ENCODE assay signal across 8 cellular contexts in the genomic region with DNA sequence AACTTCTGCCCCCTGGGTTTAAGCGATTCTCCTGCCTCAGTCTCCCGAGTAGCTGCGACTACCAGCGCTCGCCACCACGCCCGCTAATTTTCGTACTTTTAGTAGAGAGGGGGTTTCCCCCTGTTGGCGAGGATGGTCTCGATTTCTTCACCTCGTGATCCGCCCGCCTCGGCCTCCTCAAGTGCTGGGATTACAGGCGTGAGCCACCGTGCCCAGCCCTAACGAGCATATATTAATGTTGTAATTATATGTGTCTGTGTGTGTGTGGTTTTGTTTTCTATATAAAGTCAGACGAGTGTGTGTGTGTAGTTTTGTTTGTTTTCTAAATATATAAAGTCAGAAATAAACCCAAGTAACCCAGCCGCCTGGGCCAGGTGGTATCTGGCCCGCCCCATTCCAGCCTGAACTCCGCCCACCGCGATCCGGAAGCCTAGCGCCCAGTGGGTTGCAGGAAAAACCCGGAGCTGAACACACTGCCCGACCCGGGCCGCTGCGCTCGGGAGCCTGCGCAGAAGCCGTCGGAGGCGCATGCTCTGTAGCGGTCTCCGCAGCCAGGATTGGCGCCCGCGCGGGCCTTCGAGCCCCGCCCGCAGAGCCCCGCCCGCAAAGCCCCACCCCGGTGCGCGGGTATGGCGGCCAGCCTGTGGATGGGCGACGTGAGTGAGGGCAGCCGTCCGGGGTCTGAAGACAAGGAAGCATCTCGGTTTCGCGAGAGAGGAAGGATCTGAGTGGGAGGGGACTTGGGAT. TPM values are rescaled to one million over a fixed set of nuclear protein-coding genes. Genes with fewer than 3 reads are reported as not detected.
DNase-seq lines count a peak whose midpoint lies in the region; ATAC-seq and TF ChIP-seq lines count a peak whose summit lies in the region.

A gene (plus strand): TSS at position 604 of the 747 bp plus-strand sequence. CDS start 26 bp downstream, at position 630.

- H3K36me3 ChIP-seq in SK-N-SH (replicated peaks in 1 of 2; ENCODE audit: control insufficient read depth in 1 of 2, insufficient read depth in 2 of 2, low read length in 1 of 2), result peaks cover 3 to 15% of the 10 kb centered on the region in 2 experiments

- H3K27ac ChIP-seq in SK-N-SH (ENCODE audit: low read depth in 2 of 2, low read length in 1 of 2) (peak within 1 kb of the TSS; percentile 54 to 71), substantia nigra (ENCODE audit: low read depth, low read length, poor library complexity, severe bottlenecking) (peak within 1 kb of the TSS; percentile 93)

- POLR2A ChIA-PET in SK-N-SH (lab: Yijun Ruan, JAX), result interaction anchor here (1.1 to 3.5 kb wide), 3 partner anchors 28 to 465 kb away, joined by 3 to 59 read pairs (median 3); a partner anchor contains a TSS

- TF ChIP-seq EP300 in SK-N-SH (IDR thresholded peaks at IDR 0.05; ENCODE audit: borderline replicate concordance in 1 of 2, low read depth in 1 of 2, low read length in 1 of 2), result peak in 1 of 2 experiments; percentile 28; a peak in 2 of 4 replicates

- peaks cover 29% of the 10 kb centered on the region for H3K79me2 ChIP-seq in SK-N-SH (ENCODE audit: insufficient read depth)

- H3K4me1 ChIP-seq in SK-N-SH (ENCODE audit: control insufficient read depth in 1 of 2, insufficient read depth in 2 of 2, low read depth in 1 of 2, low read length in 1 of 2), result no peaks in the 10 kb centered on the region; a peak in 2 of 4 replicates

- H3K27me3 ChIP-seq in SK-N-SH (ENCODE audit: insufficient read depth), result no peaks in the 10 kb centered on the region

- H3K9me3 ChIP-seq in SK-N-SH, result no peaks in the 10 kb centered on the region

- H4K20me1 ChIP-seq in SK-N-SH (ENCODE audit: insufficient read depth), result no peaks in the 10 kb centered on the region

- no peak for TF ChIP-seq RAD21 in SK-N-SH (IDR thresholded peaks at IDR 0.05; ENCODE audit: low read length)

- ATAC-seq in HG02588 (IDR thresholded peaks at IDR 0.05; ENCODE audit: unreplicated experiment), result peak; percentile 86

- peak within 1 kb of the TSS; percentile 78 for H3K4me2 ChIP-seq in SK-N-SH

- no peak for TF ChIP-seq CTCF in SK-N-SH (IDR thresholded peaks at IDR 0.05)

- peak; percentile 97 for DNase-seq in NCI-H1092 (lab: John Stamatoyannopoulos, UW)
- DNase-seq in SK-N-SH, result peak; percentile 97
- peak; percentile 97 for DNase-seq in activated naive CD4-positive, alpha-beta T cell treated with anti-CD3 and anti-CD28 coated beads, Interleukin-2, amount 50 U/mL, for 16 hours
- DNase-seq in germinal center (ENCODE audit: low spot score), result peak; percentile 98
- DNase-seq in non-pigmented ciliary epithelial cell (ENCODE audit: low read depth), result peak; percentile 81
- DNase-seq in substantia nigra (lab: John Stamatoyannopoulos, UW), result peak; percentile 54 to 97 (median 91)

- peak within 1 kb of the TSS; percentile 83 for H3K9ac ChIP-seq in SK-N-SH

- peak within 1 kb of the TSS; percentile 85 for H3K4me3 ChIP-seq in GM08714 (ENCODE audit: low read length)
- H3K4me3 ChIP-seq in SK-N-SH (ENCODE audit: low read depth in 2 of 2, low read length in 1 of 2), result peak within 1 kb of the TSS; percentile 69 to 84

- peak within 1 kb of the TSS; percentile 95 for H2AFZ ChIP-seq in SK-N-SH (ENCODE audit: low read depth)

- 8% methylated on average over 34 of the region's 57 CpGs for WGBS in SK-N-SH (ENCODE audit: low lambda C conversion rate)

- H3K9me2 ChIP-seq in SK-N-SH, result no peaks in the 10 kb centered on the region

- CTCF ChIA-PET in SK-N-SH (lab: Yijun Ruan, JAX), result interaction anchor here (1.1 to 1.8 kb wide), 3 partner anchors 18 to 34 kb away, joined by 3 to 6 read pairs (median 5); no protein-coding TSS in a partner anchor

- no peaks in the 10 kb centered on the region for H3F3A ChIP-seq in SK-N-SH (replicated peaks; ENCODE audit: insufficient read depth)

TF ChIP-seq in SK-N-SH, 30 proteins besides CTCF, POLR2A, EP300 and RAD21 (continues in another document):
- TF ChIP-seq FOSL2 (IDR thresholded peaks at IDR 0.05; ENCODE audit: borderline replicate concordance, low read depth), result no peak
- peak; percentile 86 for TF ChIP-seq ELF1 (IDR thresholded peaks at IDR 0.05)
- no peak; the same call in 1 of the 2 replicates for TF ChIP-seq TCF12 (IDR thresholded peaks at IDR 0.05)
- TF ChIP-seq MXI1 (IDR thresholded peaks at IDR 0.05; ENCODE audit: low read depth, low read length), result peak; percentile 43
- peak; percentile 36; the same call in 1 of the 2 replicates for TF ChIP-seq GABPA (IDR thresholded peaks at IDR 0.05; ENCODE audit: low read depth)
- TF ChIP-seq YY1 (IDR thresholded peaks at IDR 0.05; ENCODE audit: low read depth), result peak; percentile 87
- TF ChIP-seq, protein P1, sequence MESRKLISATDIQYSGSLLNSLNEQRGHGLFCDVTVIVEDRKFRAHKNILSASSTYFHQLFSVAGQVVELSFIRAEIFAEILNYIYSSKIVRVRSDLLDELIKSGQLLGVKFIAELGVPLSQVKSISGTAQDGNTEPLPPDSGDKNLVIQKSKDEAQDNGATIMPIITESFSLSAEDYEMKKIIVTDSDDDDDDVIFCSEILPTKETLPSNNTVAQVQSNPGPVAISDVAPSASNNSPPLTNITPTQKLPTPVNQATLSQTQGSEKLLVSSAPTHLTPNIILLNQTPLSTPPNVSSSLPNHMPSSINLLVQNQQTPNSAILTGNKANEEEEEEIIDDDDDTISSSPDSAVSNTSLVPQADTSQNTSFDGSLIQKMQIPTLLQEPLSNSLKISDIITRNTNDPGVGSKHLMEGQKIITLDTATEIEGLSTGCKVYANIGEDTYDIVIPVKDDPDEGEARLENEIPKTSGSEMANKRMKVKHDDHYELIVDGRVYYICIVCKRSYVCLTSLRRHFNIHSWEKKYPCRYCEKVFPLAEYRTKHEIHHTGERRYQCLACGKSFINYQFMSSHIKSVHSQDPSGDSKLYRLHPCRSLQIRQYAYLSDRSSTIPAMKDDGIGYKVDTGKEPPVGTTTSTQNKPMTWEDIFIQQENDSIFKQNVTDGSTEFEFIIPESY (IDR thresholded peaks at IDR 0.05; ENCODE audit: borderline replicate concordance, low read depth), result no peak
- TF ChIP-seq RCOR1 (IDR thresholded peaks at IDR 0.05; ENCODE audit: low read length), result peak; percentile 61; the same call in 1 of the 2 replicates
- TF ChIP-seq RFX5 (IDR thresholded peaks at IDR 0.05; ENCODE audit: low read length), result no peak; the same call in 1 of the 2 replicates
- TF ChIP-seq RXRA (IDR thresholded peaks at IDR 0.05; ENCODE audit: borderline replicate concordance, low read depth), result no peak
- peak; percentile 79 for TF ChIP-seq TAF1 (IDR thresholded peaks at IDR 0.05; ENCODE audit: borderline replicate concordance, low read depth, low read length)
- TF ChIP-seq FOXJ3 (CRISPR knock-in tag; IDR thresholded peaks at IDR 0.05), result peak; percentile 54; the same call in 1 of the 2 replicates
- TF ChIP-seq, protein P2, sequence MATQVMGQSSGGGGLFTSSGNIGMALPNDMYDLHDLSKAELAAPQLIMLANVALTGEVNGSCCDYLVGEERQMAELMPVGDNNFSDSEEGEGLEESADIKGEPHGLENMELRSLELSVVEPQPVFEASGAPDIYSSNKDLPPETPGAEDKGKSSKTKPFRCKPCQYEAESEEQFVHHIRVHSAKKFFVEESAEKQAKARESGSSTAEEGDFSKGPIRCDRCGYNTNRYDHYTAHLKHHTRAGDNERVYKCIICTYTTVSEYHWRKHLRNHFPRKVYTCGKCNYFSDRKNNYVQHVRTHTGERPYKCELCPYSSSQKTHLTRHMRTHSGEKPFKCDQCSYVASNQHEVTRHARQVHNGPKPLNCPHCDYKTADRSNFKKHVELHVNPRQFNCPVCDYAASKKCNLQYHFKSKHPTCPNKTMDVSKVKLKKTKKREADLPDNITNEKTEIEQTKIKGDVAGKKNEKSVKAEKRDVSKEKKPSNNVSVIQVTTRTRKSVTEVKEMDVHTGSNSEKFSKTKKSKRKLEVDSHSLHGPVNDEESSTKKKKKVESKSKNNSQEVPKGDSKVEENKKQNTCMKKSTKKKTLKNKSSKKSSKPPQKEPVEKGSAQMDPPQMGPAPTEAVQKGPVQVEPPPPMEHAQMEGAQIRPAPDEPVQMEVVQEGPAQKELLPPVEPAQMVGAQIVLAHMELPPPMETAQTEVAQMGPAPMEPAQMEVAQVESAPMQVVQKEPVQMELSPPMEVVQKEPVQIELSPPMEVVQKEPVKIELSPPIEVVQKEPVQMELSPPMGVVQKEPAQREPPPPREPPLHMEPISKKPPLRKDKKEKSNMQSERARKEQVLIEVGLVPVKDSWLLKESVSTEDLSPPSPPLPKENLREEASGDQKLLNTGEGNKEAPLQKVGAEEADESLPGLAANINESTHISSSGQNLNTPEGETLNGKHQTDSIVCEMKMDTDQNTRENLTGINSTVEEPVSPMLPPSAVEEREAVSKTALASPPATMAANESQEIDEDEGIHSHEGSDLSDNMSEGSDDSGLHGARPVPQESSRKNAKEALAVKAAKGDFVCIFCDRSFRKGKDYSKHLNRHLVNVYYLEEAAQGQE (IDR thresholded peaks at IDR 0.05; ENCODE audit: low read depth, low read length), result 0 out of 2 replicates have a peak, but pooled peaks have one; percentile 21
- no peak for TF ChIP-seq EZH2phosphoT487 (IDR thresholded peaks at IDR 0.05; ENCODE audit: borderline replicate concordance, low read depth)
- TF ChIP-seq JUND (IDR thresholded peaks at IDR 0.05), result no peak; the same call in 1 of the 2 replicates
- no peak for TF ChIP-seq MEF2A (IDR thresholded peaks at IDR 0.05; ENCODE audit: borderline replicate concordance, low read depth)
- TF ChIP-seq, protein P3, sequence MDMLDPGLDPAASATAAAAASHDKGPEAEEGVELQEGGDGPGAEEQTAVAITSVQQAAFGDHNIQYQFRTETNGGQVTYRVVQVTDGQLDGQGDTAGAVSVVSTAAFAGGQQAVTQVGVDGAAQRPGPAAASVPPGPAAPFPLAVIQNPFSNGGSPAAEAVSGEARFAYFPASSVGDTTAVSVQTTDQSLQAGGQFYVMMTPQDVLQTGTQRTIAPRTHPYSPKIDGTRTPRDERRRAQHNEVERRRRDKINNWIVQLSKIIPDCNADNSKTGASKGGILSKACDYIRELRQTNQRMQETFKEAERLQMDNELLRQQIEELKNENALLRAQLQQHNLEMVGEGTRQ (IDR thresholded peaks at IDR 0.05; ENCODE audit: borderline replicate concordance, low read depth, low read length), result no peak
- no peak for TF ChIP-seq NFIC (IDR thresholded peaks at IDR 0.05; ENCODE audit: borderline replicate concordance)
- no peak for TF ChIP-seq SMC3 (IDR thresholded peaks at IDR 0.05; ENCODE audit: low read depth, low read length)
- peak; percentile 77 for TF ChIP-seq POLR2AphosphoS5 (IDR thresholded peaks at IDR 0.05; ENCODE audit: low read depth, low read length)

RNA-seq across cellular contexts. Expression of the gene that starts here (rescaled TPM):
- 25.8 and 31.2 TPM in 2 replicates for polyA plus RNA-seq in SK-N-SH (2012; rRNA removed)
- polyA plus RNA-seq in SK-N-SH (2012; cell fraction: cytosol; rRNA removed), result 26.7 and 28.3 TPM in 2 replicates
- polyA plus RNA-seq in SK-N-SH (2012; cell fraction: nucleus; rRNA removed), result 32.6 and 44.8 TPM in 2 replicates

Comparison
In these comparisons a context has a peak if more than half of its experiments do, and no peak if none do; other contexts are left out.
1. Peak in every context shown above with its lines: DNase-seq, ATAC-seq, H3K4me3 ChIP-seq and H3K27ac ChIP-seq.